Comparison of ENCODE assay signal across 8 cellular contexts in genomic region chr11:110362916-110363574, GRCh38.
DNase-seq lines count a peak whose midpoint lies in the region; ATAC-seq, FAIRE-seq and TF ChIP-seq lines count a peak whose summit lies in the region.

No MANE protein-coding gene starts in this region.

- intact Hi-C loops in A673 (cut with micrococcal nuclease; ENCODE audit: unreplicated experiment), result no loop called here

- H3K36me3 ChIP-seq in A673 (ENCODE audit: insufficient read depth, low read length, poor library complexity, severe bottlenecking) (peaks cover 39% of the 10 kb centered on the region), small intestine (ENCODE audit: control insufficient read depth in 2 of 2, insufficient read depth in 2 of 2, low read length in 2 of 2) (no peaks in the 10 kb centered on the region)

- CTCF ChIA-PET in A673 (lab: Charles Lee), result interaction anchor here (0.9 kb wide), 1 partner anchor 84 kb away, joined by 6 read pairs; no protein-coding TSS in a partner anchor
- CTCF ChIA-PET in WTC11 (lab: Charles Lee), result interaction anchor here (0.6 to 1.0 kb wide), 3 partner anchors 14 to 183 kb away, joined by 3 to 4 read pairs (median 4); partner anchors contain the start of gene FDX1

- no TSS peak for BruUV-seq in A673 (replicated peaks; lab: Mats Ljungman, UMichigan)

- ATAC-seq in WTC11 (peak; percentile 92), GM19351 (IDR thresholded peaks at IDR 0.05; ENCODE audit: unreplicated experiment) (no peak), GM19452 (IDR thresholded peaks at IDR 0.05; ENCODE audit: unreplicated experiment) (no peak)

- H3K9me3 ChIP-seq in A673 (ENCODE audit: low read depth, low read length, poor library complexity, severe bottlenecking) (peaks cover 4% of the 10 kb centered on the region), small intestine (ENCODE audit: control insufficient read depth, low read depth) (no peaks in the 10 kb centered on the region)

- H3K27ac ChIP-seq in A673 (ENCODE audit: low read depth, low read length, poor library complexity, severe bottlenecking), result peak overlapping the region; percentile 88
- H3K27ac ChIP-seq in small intestine (ENCODE audit: low read depth in 1 of 2, low read length in 1 of 2), result no peak overlapping the region

- POLR2A ChIA-PET in A673 (lab: Charles Lee; ENCODE audit: low non-redundant PET) (no interaction called here), WTC11 (lab: Charles Lee) (interaction anchor here (1.2 kb wide), 1 partner anchor 66 kb away, joined by 3 read pairs; the partner anchor contains the start of gene RDX)

- no peak for FAIRE-seq in small intestine (lab: Jason Lieb, UNC)

- H3K4me3 ChIP-seq in A673 (ENCODE audit: low read depth, low read length, poor library complexity, severe bottlenecking) (peak overlapping the region; percentile 25), small intestine (ENCODE audit: low read depth in 1 of 2, low read length in 2 of 2) (no peak overlapping the region)

- no peaks in the 10 kb centered on the region for H3K36me3 Mint-ChIP-seq in WTC11

- no peaks in the 10 kb centered on the region for H3K27me3 Mint-ChIP-seq in WTC11 (ENCODE audit: low read depth)

- H3K4me1 ChIP-seq in A673 (ENCODE audit: insufficient read depth, low read length, poor library complexity, severe bottlenecking) (peaks cover 39% of the 10 kb centered on the region), small intestine (ENCODE audit: control insufficient read depth in 2 of 2, insufficient read depth in 1 of 2, low read depth in 1 of 2, low read length in 1 of 2) (no peaks in the 10 kb centered on the region)

- peak; percentile 83 for DNase-seq in A673 (ENCODE audit: low spot score)
- peak; percentile 69 for DNase-seq in HT-29 (ENCODE audit: low spot score)
- DNase-seq in WTC11 (ENCODE audit: low spot score), result peak; percentile 25
- DNase-seq in kidney tubule cell (ENCODE audit: low spot score), result peak; percentile 53
- DNase-seq in NCI-H1048 (lab: John Stamatoyannopoulos, UW), result no peak
- no peak for DNase-seq in small intestine

- peak overlapping the region; percentile 26 for H3K4me3 Mint-ChIP-seq in WTC11

- H3K27me3 ChIP-seq in A673 (replicated peaks; ENCODE audit: insufficient read depth, low read depth, low read length, poor library complexity) (no peaks in the 10 kb centered on the region), small intestine (ENCODE audit: control insufficient read depth in 2 of 2, insufficient read depth in 2 of 2, low read length in 2 of 2) (no peaks in the 10 kb centered on the region)

- peaks cover 2% of the 10 kb centered on the region for H3K9me3 Mint-ChIP-seq in WTC11

- WGBS in small intestine, 3 donors, result 39 to 43% (median 40%) methylated on average over 6 of the region's 6 CpGs

- TF ChIP-seq CTCF in A673 (conservative IDR thresholded peaks at IDR 0.05; ENCODE audit: low read depth, low read length) (no peak), WTC11 (IDR thresholded peaks at IDR 0.05) (no peak)

- peaks cover 19% of the 10 kb centered on the region for H3K4me1 Mint-ChIP-seq in WTC11

- peak overlapping the region; percentile 94 for H3K27ac Mint-ChIP-seq in WTC11

TF ChIP-seq in WTC11, 78 proteins besides CTCF, POLR2A, EP300 and RAD21:
- TF ChIP-seq USF2 (CRISPR knock-in tag; IDR thresholded peaks at IDR 0.05) (no peak), SMAD4 (CRISPR knock-in tag; IDR thresholded peaks at IDR 0.05) (no peak), ZNF512 (CRISPR knock-in tag; IDR thresholded peaks at IDR 0.05; ENCODE audit: borderline replicate concordance) (no peak), ZNF425 (CRISPR knock-in tag; conservative IDR thresholded peaks at IDR 0.05) (no peak), CDX4 (CRISPR knock-in tag; IDR thresholded peaks at IDR 0.05; ENCODE audit: borderline replicate concordance) (no peak), ERG (CRISPR knock-in tag; IDR thresholded peaks at IDR 0.05) (no peak), MLX (CRISPR knock-in tag; IDR thresholded peaks at IDR 0.05) (no peak), ZSCAN18 (CRISPR knock-in tag; IDR thresholded peaks at IDR 0.05) (no peak), GTF2I (CRISPR knock-in tag; conservative IDR thresholded peaks at IDR 0.05) (no peak), KAT7 (CRISPR knock-in tag; IDR thresholded peaks at IDR 0.05; ENCODE audit: borderline replicate concordance) (no peak)

Comparison
In these comparisons a context has a peak if more than half of its experiments do, and no peak if none do; other contexts are left out.
1. DNase-seq: peak in A673 (single experiment), HT-29 (single experiment), WTC11 (single experiment) and kidney tubule cell (single experiment); none in NCI-H1048 (single experiment) and small intestine (single experiment).